ENCODE assay signal across 19 cellular contexts in genomic region chr19:41206456-41206855, GRCh38. TPM values are rescaled to one million over a fixed set of nuclear protein-coding genes. Genes with fewer than 3 reads are reported as not detected.
DNase-seq lines count a peak whose midpoint lies in the region; ATAC-seq, FAIRE-seq and TF ChIP-seq lines count a peak whose summit lies in the region.
"Had no signal": no experiment of that assay in that cellular context is flagged by ENCODE, and none has a peak within 500 bp of the region (broad histone marks: within the 10 kb centered on the region; RNA-seq: fewer than 3 reads in every experiment).

No MANE protein-coding gene starts in this region.

- H3K27ac ChIP-seq in A549: peak overlapping the region in 1 of 2 experiments; percentile 18; a peak in 2 of 6 replicates
- H3K27ac ChIP-seq in H9 (ENCODE audit: insufficient read length, low read depth, low read length): no peak overlapping the region
- peak overlapping the region in 3 of 4 donors; percentile 38 to 69 (median 67) for H3K27ac ChIP-seq in esophagus squamous epithelium
- peak overlapping the region; percentile 58 to 65 (median 60) for H3K27ac ChIP-seq in gastrocnemius medialis
- H3K27ac ChIP-seq: brain microvascular endothelial cell had no signal

- H4K8ac ChIP-seq in H9 (replicated peaks; ENCODE audit: insufficient read length, low read depth, low read length): no peak overlapping the region

- DNase-seq in A549 (ENCODE audit: low read depth in 1 of 2, low spot score in 1 of 2) (no peak), H9 (no peak), esophagus squamous epithelium (lab: John Stamatoyannopoulos, UW) (no peak), gastrocnemius medialis (no peak), CD1c-positive myeloid dendritic cell (ENCODE audit: extremely low spot score) (no peak)
- DNase-seq: activated CD8-positive, alpha-beta T cell treated with anti-CD3 and anti-CD28 coated beads for 36 hours; activated gamma-delta T cell treated with Interleukin-2 at 50 U/mL for 16 hours; brain microvascular endothelial cell; C1 segment of cervical spinal cord; colonic mucosa; Kasumi-1; NCI-H1930; NCI-H748 treated with DMSO at 0.1 percent for 48 hours; upper lobe of right lung had no signal

- H3K18ac ChIP-seq in H9 (ENCODE audit: insufficient read length, low read depth, low read length): no peak overlapping the region

- no peaks in the 10 kb centered on the region for H3K23me2 ChIP-seq in H9 (ENCODE audit: insufficient read length, low read depth, low read length, poor library complexity, severe bottlenecking)

- no peak overlapping the region for H3K23ac ChIP-seq in H9 (ENCODE audit: insufficient read length, low read depth, low read length)

- no peak overlapping the region for H4K5ac ChIP-seq in H9 (ENCODE audit: insufficient read length, low read depth, low read length)

- H3K27me3 ChIP-seq in H9 (ENCODE audit: insufficient read depth, low read length) (no peaks in the 10 kb centered on the region), esophagus squamous epithelium (no peaks in the 10 kb centered on the region), gastrocnemius medialis (no peaks in the 10 kb centered on the region)
- H3K27me3 ChIP-seq: brain microvascular endothelial cell, colonic mucosa, upper lobe of right lung had no signal

- H3K9me3 ChIP-seq in A549 (no peaks in the 10 kb centered on the region), H9 (ENCODE audit: control insufficient read depth, low read depth, low read length) (no peaks in the 10 kb centered on the region), esophagus squamous epithelium (no peaks in the 10 kb centered on the region), gastrocnemius medialis (no peaks in the 10 kb centered on the region)
- H3K9me3 ChIP-seq: colonic mucosa, upper lobe of right lung had no signal

- ATAC-seq in A549 (0 out of 6 replicates have a peak, but pooled peaks of 1 of the 2 experiments have one; percentile 3), gastrocnemius medialis (no peak), HG03457 (IDR thresholded peaks at IDR 0.05; ENCODE audit: unreplicated experiment) (no peak), GM19035 (IDR thresholded peaks at IDR 0.05; ENCODE audit: unreplicated experiment) (no peak), GM21390 (IDR thresholded peaks at IDR 0.05; ENCODE audit: unreplicated experiment) (no peak)
- ATAC-seq: activated CD8-positive, alpha-beta T cell treated with anti-CD3 and anti-CD28 coated beads for 36 hours; left lobe of liver had no signal

- H3K27ac Mint-ChIP-seq in H9: peak overlapping the region; percentile 68 to 96 (median 92); a peak in 4 of 7 replicates
- H3K27ac Mint-ChIP-seq: activated CD8-positive, alpha-beta T cell treated with anti-CD3 and anti-CD28 coated beads for 36 hours had no signal

- intact Hi-C loops in esophagus squamous epithelium (cut with DNase I) (loop anchor here (5.0 kb wide), 1 partner anchor 56 kb away; the partner anchor contains the start of gene HNRNPUL1), gastrocnemius medialis (cut with DNase I; ENCODE audit: low total_unique reads) (no loop called here)

- H2BK120ac ChIP-seq in H9 (ENCODE audit: low read depth, low read length, poor library complexity, severe bottlenecking): no peak overlapping the region

- peaks cover 5 to 15% of the 10 kb centered on the region in 2 experiments for H3K4me1 Mint-ChIP-seq in H9

- no peak overlapping the region for H3K56ac ChIP-seq in H9 (ENCODE audit: insufficient read length, low read depth, low read length)

- H3K36me3 Mint-ChIP-seq in H9 (ENCODE audit: insufficient read depth in 1 of 3, low read depth in 3 of 3): peaks cover 41 to 63% (median 62%) of the 10 kb centered on the region in 3 experiments

- H3K4me3 Mint-ChIP-seq in H9: no peak overlapping the region
- H3K4me3 Mint-ChIP-seq: activated CD8-positive, alpha-beta T cell treated with anti-CD3 and anti-CD28 coated beads for 36 hours had no signal

- TF ChIP-seq EP300 in A549 (IDR thresholded peaks at IDR 0.05): no peak

- H3K9ac ChIP-seq in H9 (ENCODE audit: extremely low read depth, insufficient read length, low read length): no peak overlapping the region

- H3K4me1 ChIP-seq in A549 (no peaks in the 10 kb centered on the region), H9 (ENCODE audit: insufficient read depth, low read length) (no peaks in the 10 kb centered on the region), esophagus squamous epithelium (no peaks in the 10 kb centered on the region), gastrocnemius medialis (no peaks in the 10 kb centered on the region)
- H3K4me1 ChIP-seq: colonic mucosa, upper lobe of right lung had no signal

- no peak overlapping the region for H2AFZ ChIP-seq in H9 (ENCODE audit: low read length)

- CTCF ChIA-PET in A549 (lab: Yijun Ruan, JAX): interaction anchor here (0.6 to 29.8 kb wide), 11 partner anchors 10 to 149 kb away, joined by 3 to 1023 read pairs (median 14); partner anchors contain the start of genes AXL, CYP2S1 and HNRNPUL1

- no peak overlapping the region for H3K14ac ChIP-seq in H9 (ENCODE audit: insufficient read depth, low read length)

- TF ChIP-seq CTCF in A549 (IDR thresholded peaks at IDR 0.05) (no peak), H9 (conservative IDR thresholded peaks at IDR 0.05) (no peak), esophagus squamous epithelium (IDR thresholded peaks at IDR 0.05) (no peak), gastrocnemius medialis (IDR thresholded peaks at IDR 0.05 in 4 of 5, conservative IDR thresholded peaks at IDR 0.05 in 1 of 5) (no peak)

- H3K79me1 ChIP-seq in H9 (ENCODE audit: insufficient read depth, low read depth, low read length, poor library complexity, severe bottlenecking): no peaks in the 10 kb centered on the region

- in situ Hi-C loops in gastrocnemius medialis (cut with MboI; ENCODE audit: low sequenced_read_pairs in 4 of 4): loop anchor here in 1 of 4 donors (5.0 kb wide), 1 partner anchor 106 kb away; the partner anchor contains the start of gene CCDC97

- FAIRE-seq in A549 (lab: Jason Lieb, UNC): no peak

- H2AK5ac ChIP-seq in H9 (ENCODE audit: insufficient read length, low read length): no peak overlapping the region

- no peak overlapping the region for H4K91ac ChIP-seq in H9 (ENCODE audit: insufficient read length, low read depth, low read length)

- POLR2A ChIA-PET in A549 (lab: Yijun Ruan, JAX): interaction anchor here (6.8 kb wide), 1 partner anchor 58 kb away, joined by 121 read pairs; the partner anchor contains the start of gene HNRNPUL1

- no peak overlapping the region for H3T11ph ChIP-seq in H9 (ENCODE audit: low read length)

- H3K36me3 ChIP-seq in esophagus squamous epithelium: peaks cover 0 to 23% (median 0%) of the 10 kb centered on the region in 3 donors
- no peaks in the 10 kb centered on the region for H3K36me3 ChIP-seq in gastrocnemius medialis
- H3K36me3 ChIP-seq: brain microvascular endothelial cell, colonic mucosa, upper lobe of right lung had no signal

- H4K20me1 ChIP-seq in H9 (ENCODE audit: control insufficient read depth, insufficient read depth, insufficient read length): no peaks in the 10 kb centered on the region

- no peaks in the 10 kb centered on the region for H3K27me3 Mint-ChIP-seq in H9 (ENCODE audit: low read depth)
- H3K27me3 Mint-ChIP-seq: activated CD8-positive, alpha-beta T cell treated with anti-CD3 and anti-CD28 coated beads for 36 hours had no signal

- TF ChIP-seq RAD21 in A549 (conservative IDR thresholded peaks at IDR 0.05 in 1 of 2, IDR thresholded peaks at IDR 0.05 in 1 of 2): no peak

- H2BK12ac ChIP-seq in H9 (ENCODE audit: insufficient read length, low read depth, low read length): no peak overlapping the region

- peak; percentile 20; the same call in 1 of the 2 replicates for TF ChIP-seq POLR2A in A549 (IDR thresholded peaks at IDR 0.05; ENCODE audit: low read length)
- TF ChIP-seq POLR2A in esophagus squamous epithelium (IDR thresholded peaks at IDR 0.05): no peak
- no peak for TF ChIP-seq POLR2A in gastrocnemius medialis (IDR thresholded peaks at IDR 0.05)

- WGBS in A549 (ENCODE audit: missing lambda C conversion rate): 85% methylated on average over 9 of the region's 9 CpGs
- WGBS in H9 (ENCODE audit: extremely low coverage, insufficient read length, low lambda C conversion rate): no CpG with 5 or more reads among the region's 9 CpGs
- WGBS in esophagus squamous epithelium, 2 donors: 63 to 76% methylated on average over 2 to 5 of the region's 9 CpGs

- H2BK5ac ChIP-seq in H9 (ENCODE audit: insufficient read length, low read length): no peak overlapping the region

- H3K9me3 Mint-ChIP-seq in H9: no peaks in the 10 kb centered on the region
- H3K9me3 Mint-ChIP-seq: activated CD8-positive, alpha-beta T cell treated with anti-CD3 and anti-CD28 coated beads for 36 hours had no signal

- H2BK15ac ChIP-seq in H9 (ENCODE audit: low read depth, low read length): no peak overlapping the region

- H2BK20ac ChIP-seq in H9 (ENCODE audit: low read depth, low read length, poor library complexity, severe bottlenecking): no peak overlapping the region

- H3K4me3 ChIP-seq in A549: no peak overlapping the region
- H3K4me3 ChIP-seq in esophagus squamous epithelium: no peak overlapping the region
- no peak overlapping the region for H3K4me3 ChIP-seq in gastrocnemius medialis
- H3K4me3 ChIP-seq: colonic mucosa, upper lobe of right lung had no signal

- no peak overlapping the region for H3K4ac ChIP-seq in H9 (ENCODE audit: low read depth, low read length)

- H3K4me2 ChIP-seq in A549: no peak overlapping the region
- no peak overlapping the region for H3K4me2 ChIP-seq in H9 (ENCODE audit: insufficient read depth, insufficient read length, low read length)

- H3K79me2 ChIP-seq in H9 (ENCODE audit: insufficient read depth, low read length): no peaks in the 10 kb centered on the region

RNA-seq across cellular contexts. Expression of gene AXL, which starts 12.6 kb away (rescaled TPM):
- polyA plus RNA-seq in A549 (2011; rRNA removed) (60.1 and 60.3 TPM in 2 replicates), A549 (2017; fragmentation: RNase III; extraction: RNeasy Plus Mini Kit Qiagen cat#74134 plus additional on column Dnase treatment) (45.4 to 69.4 TPM (median 47.8 TPM) in 3 replicates)
- polyA plus RNA-seq in A549 (2012; cell fraction: cytosol; rRNA removed): 66.8 and 78.1 TPM in 2 replicates
- polyA plus RNA-seq in A549 (2012; cell fraction: nucleus; rRNA removed): 128 and 129 TPM in 2 replicates
- polyA minus RNA-seq in A549 (2011; rRNA and poly(A)+ RNA removed): 378 and 386 TPM in 2 replicates
- total RNA-seq in H9 (2021) (29.4 and 30.3 TPM in 2 replicates), esophagus squamous epithelium (10 to 100 TPM in 2 of 4 donors, 1 to 10 TPM in 2; 5.3 to 40.2 (median 17.3) TPM), gastrocnemius medialis (10 to 100 TPM; 17.4 to 49.2 (median 37.4) TPM)

RNA-seq across cellular contexts. Expression of gene CYP2S1, which starts 13.4 kb away (rescaled TPM):
- 8.6 and 19.7 TPM in 2 replicates for polyA plus RNA-seq in A549 (2011; rRNA removed)
- polyA plus RNA-seq in A549 (2012; cell fraction: cytosol; rRNA removed): 12.2 and 13.5 TPM in 2 replicates
- 18.7 and 22.1 TPM in 2 replicates for polyA plus RNA-seq in A549 (2012; cell fraction: nucleus; rRNA removed)
- polyA plus RNA-seq in A549 (2017; fragmentation: RNase III; extraction: RNeasy Plus Mini Kit Qiagen cat#74134 plus additional on column Dnase treatment): 25.2 to 28.1 TPM (median 26.6 TPM) in 3 replicates
- 14.1 and 16.4 TPM in 2 replicates for polyA minus RNA-seq in A549 (2011; rRNA and poly(A)+ RNA removed)
- 159 and 175 TPM in 2 replicates for total RNA-seq in H9 (2021)
- 10 to 100 TPM; 12.4 to 20.3 (median 15.2) TPM for total RNA-seq in esophagus squamous epithelium
- under 1 TPM in 2 of 4 donors, not detected in 2; 0.31 to 0.64 TPM for total RNA-seq in gastrocnemius medialis
- total RNA-seq: activated CD8-positive, alpha-beta T cell treated with anti-CD3 and anti-CD28 coated beads for 36 hours; G401 had no signal

RNA-seq across cellular contexts. Expression of gene HNRNPUL1, which starts 57.7 kb away (rescaled TPM):
- polyA plus RNA-seq in A549 (2011; rRNA removed) (89.5 and 117 TPM in 2 replicates), A549 (2017; fragmentation: RNase III; extraction: RNeasy Plus Mini Kit Qiagen cat#74134 plus additional on column Dnase treatment) (272 to 278 TPM (median 273 TPM) in 3 replicates)
- 77.4 and 104 TPM in 2 replicates for polyA plus RNA-seq in A549 (2012; cell fraction: cytosol; rRNA removed)
- 94.8 and 133 TPM in 2 replicates for polyA plus RNA-seq in A549 (2012; cell fraction: nucleus; rRNA removed)
- 118 and 124 TPM in 2 replicates for polyA minus RNA-seq in A549 (2011; rRNA and poly(A)+ RNA removed)
- total RNA-seq in H9 (2021) (309 and 315 TPM in 2 replicates), esophagus squamous epithelium (100 to 1,000 TPM in 3 of 4 donors, 10 to 100 TPM in 1; 98.1 to 127 (median 113) TPM), gastrocnemius medialis (100 to 1,000 TPM in 1 of 4 donors, 10 to 100 TPM in 3; 49.5 to 101 (median 92.4) TPM)

Comparison
In these comparisons a context has a peak if more than half of its experiments do, and no peak if none do; other contexts are left out.
1. RNA of gene CYP2S1, which starts 13.4 kb away (total RNA-seq): 159 to 175 TPM in H9 and 12.4 to 20.3 TPM in esophagus squamous epithelium; 0.31 to 0.64 TPM in gastrocnemius medialis; every median in the first group is over 4 times any median in the second.